ENCODE assay signal across 14 cellular contexts in genomic region chr1:9183898-9184297, GRCh38. TPM values are rescaled to one million over a fixed set of nuclear protein-coding genes. Genes with fewer than 3 reads are reported as not detected.
DNase-seq lines count a peak whose midpoint lies in the region; ATAC-seq and TF ChIP-seq lines count a peak whose summit lies in the region.
"Had no signal": no experiment of that assay in that cellular context is flagged by ENCODE, and none has a peak within 500 bp of the region (broad histone marks: within the 10 kb centered on the region; RNA-seq: fewer than 3 reads in every experiment).

No MANE protein-coding gene starts in this region.

- no peak for DNase-seq in activated CD4-positive, alpha-beta T cell treated with anti-CD3 and anti-CD28 coated beads, Interleukin-2, amount 10 ng/mL, durations not matched to agents 24 days and 14 days
- no peak for DNase-seq in activated CD4-positive, alpha-beta T cell treated with anti-CD3 and anti-CD28 coated beads for 4 hours
- no peak for DNase-seq in activated T-helper 1 cell treated with anti-CD3 and anti-CD28 coated beads, Interleukin-12 subunit alpha, Interleukin-12 subunit beta, Interleukin-2, Interleukin-4 antibody, amounts not matched to agents 30 ng/mL and 10 ng/mL and 1 ng/mL, durations not matched to agents 14 hours and 24 hours and 36 hours (ENCODE audit: low spot score)
- peak in 1 of 2 donors; percentile 35 for DNase-seq in foreskin fibroblast
- no peak for DNase-seq in NOMO-1 (lab: John Stamatoyannopoulos, UW; ENCODE audit: unreplicated experiment in 2 of 2)
- DNase-seq: activated T-cell treated with anti-CD3 and anti-CD28 coated beads, Interleukin-2, amount 50 U/mL, for 1 hour; hypothalamus; NCI-H1417; stimulated activated CD4-positive, alpha-beta T cell treated with anti-CD3 and anti-CD28 coated beads, Interleukin-2, amount 100 ng/mL, for 24 hours; T1000 had no signal

- H3K9me3 Mint-ChIP-seq in activated CD4-positive, alpha-beta T cell treated with anti-CD3 and anti-CD28 coated beads, Interleukin-2, amount 10 ng/mL, durations not matched to agents 24 days and 14 days: no peaks in the 10 kb centered on the region
- H3K9me3 Mint-ChIP-seq in activated T-helper 1 cell treated with anti-CD3 and anti-CD28 coated beads, Interleukin-12 subunit alpha, Interleukin-12 subunit beta, Interleukin-2, Interleukin-4 antibody, amounts not matched to agents 30 ng/mL and 10 ng/mL and 1 ng/mL, durations not matched to agents 14 hours and 24 hours and 36 hours: no peaks in the 10 kb centered on the region
- H3K9me3 Mint-ChIP-seq: natural killer cell treated with Interleukin-12 subunit alpha and Interleukin-12 subunit beta and Interleukin-15 and Interleukin-18, amount 100 ng/mL, for 72 hours had no signal

- no peak overlapping the region for H3K27ac Mint-ChIP-seq in activated CD4-positive, alpha-beta T cell treated with anti-CD3 and anti-CD28 coated beads, Interleukin-2, amount 10 ng/mL, durations not matched to agents 24 days and 14 days
- no peak overlapping the region for H3K27ac Mint-ChIP-seq in activated T-helper 1 cell treated with anti-CD3 and anti-CD28 coated beads, Interleukin-12 subunit alpha, Interleukin-12 subunit beta, Interleukin-2, Interleukin-4 antibody, amounts not matched to agents 30 ng/mL and 10 ng/mL and 1 ng/mL, durations not matched to agents 14 hours and 24 hours and 36 hours
- H3K27ac Mint-ChIP-seq: natural killer cell treated with Interleukin-12 subunit alpha and Interleukin-12 subunit beta and Interleukin-15 and Interleukin-18, amount 100 ng/mL, for 72 hours had no signal

- peak overlapping the region; percentile 76 to 94 for H3K4me3 ChIP-seq in foreskin fibroblast (ENCODE audit: low read depth in 1 of 2, low read length in 2 of 2)
- H3K4me3 ChIP-seq in skin epidermis: peak overlapping the region in 6 of 7 experiments; percentile 45 to 83 (median 66)

- no peak for TF ChIP-seq CTCF in foreskin fibroblast (IDR thresholded peaks at IDR 0.05; ENCODE audit: low read depth, low read length)

- peak overlapping the region; percentile 19 for H3K4me3 Mint-ChIP-seq in activated CD4-positive, alpha-beta T cell treated with anti-CD3 and anti-CD28 coated beads, Interleukin-2, amount 10 ng/mL, durations not matched to agents 24 days and 14 days
- H3K4me3 Mint-ChIP-seq in activated T-helper 1 cell treated with anti-CD3 and anti-CD28 coated beads, Interleukin-12 subunit alpha, Interleukin-12 subunit beta, Interleukin-2, Interleukin-4 antibody, amounts not matched to agents 30 ng/mL and 10 ng/mL and 1 ng/mL, durations not matched to agents 14 hours and 24 hours and 36 hours: peak overlapping the region; percentile 72
- H3K4me3 Mint-ChIP-seq: natural killer cell treated with Interleukin-12 subunit alpha and Interleukin-12 subunit beta and Interleukin-15 and Interleukin-18, amount 100 ng/mL, for 72 hours had no signal

- peaks cover 7% of the 10 kb centered on the region for H3K36me3 Mint-ChIP-seq in activated CD4-positive, alpha-beta T cell treated with anti-CD3 and anti-CD28 coated beads, Interleukin-2, amount 10 ng/mL, durations not matched to agents 24 days and 14 days (ENCODE audit: low read depth)
- H3K36me3 Mint-ChIP-seq in activated T-helper 1 cell treated with anti-CD3 and anti-CD28 coated beads, Interleukin-12 subunit alpha, Interleukin-12 subunit beta, Interleukin-2, Interleukin-4 antibody, amounts not matched to agents 30 ng/mL and 10 ng/mL and 1 ng/mL, durations not matched to agents 14 hours and 24 hours and 36 hours (ENCODE audit: low read depth): peaks cover 3% of the 10 kb centered on the region
- H3K36me3 Mint-ChIP-seq: natural killer cell treated with Interleukin-12 subunit alpha and Interleukin-12 subunit beta and Interleukin-15 and Interleukin-18, amount 100 ng/mL, for 72 hours had no signal

- ATAC-seq in HG03460 (IDR thresholded peaks at IDR 0.05; ENCODE audit: unreplicated experiment) (no peak), HG03469 (IDR thresholded peaks at IDR 0.05; ENCODE audit: unreplicated experiment) (no peak)
- ATAC-seq: natural killer cell treated with Interleukin-12 subunit alpha and Interleukin-12 subunit beta and Interleukin-15 and Interleukin-18, amount 100 ng/mL, for 72 hours had no signal

- H3K27ac ChIP-seq in skin epidermis: peak overlapping the region in 1 of 21 experiments; percentile 95

- peaks cover 20% of the 10 kb centered on the region for H3K4me1 Mint-ChIP-seq in activated CD4-positive, alpha-beta T cell treated with anti-CD3 and anti-CD28 coated beads, Interleukin-2, amount 10 ng/mL, durations not matched to agents 24 days and 14 days
- H3K4me1 Mint-ChIP-seq in activated T-helper 1 cell treated with anti-CD3 and anti-CD28 coated beads, Interleukin-12 subunit alpha, Interleukin-12 subunit beta, Interleukin-2, Interleukin-4 antibody, amounts not matched to agents 30 ng/mL and 10 ng/mL and 1 ng/mL, durations not matched to agents 14 hours and 24 hours and 36 hours (ENCODE audit: low read depth): peaks cover 22% of the 10 kb centered on the region

- peaks cover 13% of the 10 kb centered on the region for H3K27me3 Mint-ChIP-seq in activated CD4-positive, alpha-beta T cell treated with anti-CD3 and anti-CD28 coated beads, Interleukin-2, amount 10 ng/mL, durations not matched to agents 24 days and 14 days
- H3K27me3 Mint-ChIP-seq in activated T-helper 1 cell treated with anti-CD3 and anti-CD28 coated beads, Interleukin-12 subunit alpha, Interleukin-12 subunit beta, Interleukin-2, Interleukin-4 antibody, amounts not matched to agents 30 ng/mL and 10 ng/mL and 1 ng/mL, durations not matched to agents 14 hours and 24 hours and 36 hours (ENCODE audit: insufficient read depth): peaks cover 12% of the 10 kb centered on the region

- intact Hi-C loops in activated CD4-positive, alpha-beta T cell treated with anti-CD3 and anti-CD28 coated beads, Interleukin-2, amount 10 ng/mL, durations not matched to agents 24 days and 14 days (cut with micrococcal nuclease): loop anchor here (5.0 kb wide), 1 partner anchor 48 kb away; the partner anchor contains the start of gene H6PD
- intact Hi-C loops in activated T-helper 1 cell treated with anti-CD3 and anti-CD28 coated beads, Interleukin-12 subunit alpha, Interleukin-12 subunit beta, Interleukin-2, Interleukin-4 antibody, amounts not matched to agents 30 ng/mL and 10 ng/mL and 1 ng/mL, durations not matched to agents 14 hours and 24 hours and 36 hours (cut with micrococcal nuclease): no loop called here

RNA-seq across cellular contexts. Expression of gene H6PD, which starts 50.7 kb away (rescaled TPM):
- total RNA-seq in activated CD4-positive, alpha-beta T cell treated with anti-CD3 and anti-CD28 coated beads, Interleukin-2, amount 10 ng/mL, durations not matched to agents 24 days and 14 days: 17.4 and 17.7 TPM in 2 replicates
- total RNA-seq in activated T-helper 1 cell treated with anti-CD3 and anti-CD28 coated beads, Interleukin-12 subunit alpha, Interleukin-12 subunit beta, Interleukin-2, Interleukin-4 antibody, amounts not matched to agents 30 ng/mL and 10 ng/mL and 1 ng/mL, durations not matched to agents 14 hours and 24 hours and 36 hours: 15.7 TPM in 2 replicates

RNA-seq across cellular contexts. Expression of gene GPR157, which starts 55.0 kb away (rescaled TPM):
- total RNA-seq in activated CD4-positive, alpha-beta T cell treated with anti-CD3 and anti-CD28 coated beads, Interleukin-2, amount 10 ng/mL, durations not matched to agents 24 days and 14 days: 2.1 and 4.6 TPM in 2 replicates
- total RNA-seq in activated T-helper 1 cell treated with anti-CD3 and anti-CD28 coated beads, Interleukin-12 subunit alpha, Interleukin-12 subunit beta, Interleukin-2, Interleukin-4 antibody, amounts not matched to agents 30 ng/mL and 10 ng/mL and 1 ng/mL, durations not matched to agents 14 hours and 24 hours and 36 hours: 2.8 and 3.8 TPM in 2 replicates
